12 cellular contexts compared by ENCODE assay signal in genomic region chr3:149589332-149589731, GRCh38.
A peak's percentile ranks its signal among the peaks of the same experiment; 100 is the strongest.
DNase-seq lines count a peak whose midpoint lies in the region; ATAC-seq and TF ChIP-seq lines count a peak whose summit lies in the region.
"Had no signal": no experiment of that assay in that cellular context is flagged by ENCODE, and none has a peak within 500 bp of the region (broad histone marks: within the 10 kb centered on the region; RNA-seq: fewer than 3 reads in every experiment).

No MANE protein-coding gene starts in this region.

- TF ChIP-seq CTCF in HCT116 (IDR thresholded peaks at IDR 0.05 in 2 of 3, conservative IDR thresholded peaks at IDR 0.05 in 1 of 3; ENCODE audit: borderline replicate concordance in 1 of 3, insufficient read depth in 1 of 3, low read depth in 2 of 3, low read length in 2 of 3) = no peak
- no peak for TF ChIP-seq CTCF in RWPE1 (conservative IDR thresholded peaks at IDR 0.05; ENCODE audit: low read depth)
- TF ChIP-seq CTCF in fibroblast of lung (conservative IDR thresholded peaks at IDR 0.05 in 1 of 2, IDR thresholded peaks at IDR 0.05 in 1 of 2; ENCODE audit: low read depth in 1 of 2, low read length in 2 of 2) = no peak
- no peak for TF ChIP-seq CTCF in sigmoid colon (IDR thresholded peaks at IDR 0.05)

- H3K9ac ChIP-seq in HCT116 (ENCODE audit: low read length) = no peak overlapping the region
- no peak overlapping the region for H3K9ac ChIP-seq in fibroblast of lung (ENCODE audit: insufficient read depth, low read length)

- WGBS in sigmoid colon, 2 donors = 55 to 57% methylated on average over 4 of the region's 4 CpGs

- intact Hi-C loops in HCT116 (cut with micrococcal nuclease) (no loop called here), sigmoid colon (cut with DNase I) (no loop called here)
- intact Hi-C loops in activated T-helper 1 cell treated with anti-CD3 and anti-CD28 coated beads, Interleukin-12 subunit alpha, Interleukin-12 subunit beta, Interleukin-2, Interleukin-4 antibody, amounts not matched to agents 30 ng/mL and 10 ng/mL and 1 ng/mL, durations not matched to agents 14 hours and 24 hours and 36 hours (cut with micrococcal nuclease) = no loop called here

- TF ChIP-seq RAD21 in HCT116 (IDR thresholded peaks at IDR 0.05; ENCODE audit: low read depth) = no peak

- H3K27ac ChIP-seq in HCT116 (ENCODE audit: low read depth, low read length) (no peak overlapping the region), RWPE1 (peak overlapping the region; percentile 58; the same call in 1 of the 2 replicates), fibroblast of lung (ENCODE audit: insufficient read depth, low read length) (peak overlapping the region; percentile 33), sigmoid colon (peak overlapping the region in 3 of 4 donors; percentile 17 to 44 (median 38))
- H3K27ac ChIP-seq: tibial artery had no signal

- DNase-seq in HCT116 (ENCODE audit: low read depth, low spot score) (no peak), RWPE1 (ENCODE audit: low spot score) (peak; percentile 39), fibroblast of lung (ENCODE audit: low read depth in 2 of 2) (peak; percentile 84 to 87), sigmoid colon (no peak), cerebellar cortex (ENCODE audit: low spot score) (no peak)
- no peak for DNase-seq in activated T-helper 1 cell treated with anti-CD3 and anti-CD28 coated beads, Interleukin-12 subunit alpha, Interleukin-12 subunit beta, Interleukin-2, Interleukin-4 antibody, amounts not matched to agents 30 ng/mL and 10 ng/mL and 1 ng/mL, durations not matched to agents 14 hours and 24 hours and 36 hours (ENCODE audit: low spot score)
- DNase-seq: activated CD4-positive, alpha-beta T cell treated with anti-CD3 and anti-CD28 coated beads, Interleukin-2, amount 50 U/mL, for 1 hour; effector CD8-positive, alpha-beta T cell; NCI-H1930; Peyer's patch; tibial artery had no signal

- H3K4me1 ChIP-seq in HCT116 (ENCODE audit: control insufficient read depth in 1 of 2, insufficient read depth in 2 of 2, low read length in 2 of 2) = peaks cover 54 to 55% of the 10 kb centered on the region in 2 experiments
- H3K4me1 ChIP-seq in fibroblast of lung (ENCODE audit: control insufficient read depth, extremely low read depth, insufficient read depth, low read length) = peaks cover 16% of the 10 kb centered on the region
- peaks cover 0 to 84% (median 62%) of the 10 kb centered on the region in 4 donors for H3K4me1 ChIP-seq in sigmoid colon

- BruUV-seq in HCT116 (replicated peaks; lab: Mats Ljungman, UMichigan) = no TSS peak

- H3K9me3 ChIP-seq in HCT116 (ENCODE audit: control insufficient read depth in 1 of 2, insufficient read depth in 1 of 2, low read depth in 1 of 2, low read length in 2 of 2) = no peaks in the 10 kb centered on the region
- H3K9me3 ChIP-seq in fibroblast of lung (ENCODE audit: control insufficient read depth, insufficient read depth, low read depth, low read length) = no peaks in the 10 kb centered on the region
- H3K9me3 ChIP-seq in sigmoid colon = no peaks in the 10 kb centered on the region
- H3K9me3 ChIP-seq: Peyer's patch, tibial artery had no signal

- H2AFZ ChIP-seq in HCT116 (ENCODE audit: low read depth, low read length, poor library complexity, severe bottlenecking) (no peak overlapping the region), fibroblast of lung (ENCODE audit: low read length) (no peak overlapping the region)

- H3K9me2 ChIP-seq in HCT116 (ENCODE audit: insufficient read depth) = no peaks in the 10 kb centered on the region

- no peaks in the 10 kb centered on the region for H3K9me3 Mint-ChIP-seq in activated T-helper 1 cell treated with anti-CD3 and anti-CD28 coated beads, Interleukin-12 subunit alpha, Interleukin-12 subunit beta, Interleukin-2, Interleukin-4 antibody, amounts not matched to agents 30 ng/mL and 10 ng/mL and 1 ng/mL, durations not matched to agents 14 hours and 24 hours and 36 hours

- no peaks in the 10 kb centered on the region for H3K27me3 ChIP-seq in HCT116 (ENCODE audit: insufficient read depth, low read length)
- no peaks in the 10 kb centered on the region for H3K27me3 ChIP-seq in fibroblast of lung (ENCODE audit: control insufficient read depth, insufficient read depth, low read length)
- H3K27me3 ChIP-seq in sigmoid colon = no peaks in the 10 kb centered on the region
- H3K27me3 ChIP-seq: Peyer's patch, tibial artery had no signal

- H4K20me1 ChIP-seq in HCT116 (ENCODE audit: insufficient read depth) (no peaks in the 10 kb centered on the region), fibroblast of lung (ENCODE audit: control insufficient read depth, extremely low read depth, insufficient read depth, low read length) (no peaks in the 10 kb centered on the region)

- H3K79me2 ChIP-seq in HCT116 (ENCODE audit: insufficient read depth, low read length) (peaks cover 41% of the 10 kb centered on the region), fibroblast of lung (ENCODE audit: control insufficient read depth, insufficient read depth, low read length) (peaks cover 52% of the 10 kb centered on the region)

- RAD21 ChIA-PET in HCT116 (lab: Charles Lee; ENCODE audit: low non-redundant PET in 1 of 2, low total read pairs in 2 of 2, uncharacterized antibody in 2 of 2, unreplicated experiment in 2 of 2) = no interaction called here

- H3K4me3 Mint-ChIP-seq in activated T-helper 1 cell treated with anti-CD3 and anti-CD28 coated beads, Interleukin-12 subunit alpha, Interleukin-12 subunit beta, Interleukin-2, Interleukin-4 antibody, amounts not matched to agents 30 ng/mL and 10 ng/mL and 1 ng/mL, durations not matched to agents 14 hours and 24 hours and 36 hours = no peak overlapping the region

- no peak overlapping the region for H3K27ac Mint-ChIP-seq in activated T-helper 1 cell treated with anti-CD3 and anti-CD28 coated beads, Interleukin-12 subunit alpha, Interleukin-12 subunit beta, Interleukin-2, Interleukin-4 antibody, amounts not matched to agents 30 ng/mL and 10 ng/mL and 1 ng/mL, durations not matched to agents 14 hours and 24 hours and 36 hours

- no peaks in the 10 kb centered on the region for H3K36me3 Mint-ChIP-seq in activated T-helper 1 cell treated with anti-CD3 and anti-CD28 coated beads, Interleukin-12 subunit alpha, Interleukin-12 subunit beta, Interleukin-2, Interleukin-4 antibody, amounts not matched to agents 30 ng/mL and 10 ng/mL and 1 ng/mL, durations not matched to agents 14 hours and 24 hours and 36 hours (ENCODE audit: low read depth)

- CTCF ChIA-PET in HCT116 (lab: Charles Lee) (interaction anchor here (1.5 kb wide), 1 partner anchor 13 kb away, joined by 3 read pairs; no protein-coding TSS in a partner anchor), RWPE1 (lab: Yijun Ruan, JAX) (interaction anchor here (1.0 kb wide), 1 partner anchor 21 kb away, joined by 3 read pairs; no protein-coding TSS in a partner anchor)

- no peak for TF ChIP-seq EP300 in sigmoid colon (IDR thresholded peaks at IDR 0.05)

- no peaks in the 10 kb centered on the region for H3K4me1 Mint-ChIP-seq in activated T-helper 1 cell treated with anti-CD3 and anti-CD28 coated beads, Interleukin-12 subunit alpha, Interleukin-12 subunit beta, Interleukin-2, Interleukin-4 antibody, amounts not matched to agents 30 ng/mL and 10 ng/mL and 1 ng/mL, durations not matched to agents 14 hours and 24 hours and 36 hours (ENCODE audit: low read depth)

- ATAC-seq in HCT116 = no peak
- no peak for ATAC-seq in HG03342 (IDR thresholded peaks at IDR 0.05; ENCODE audit: unreplicated experiment)

- TF ChIP-seq POLR2A in HCT116 (IDR thresholded peaks at IDR 0.05; ENCODE audit: borderline replicate concordance, extremely low read depth, insufficient read depth, insufficient read length) (no peak), sigmoid colon (IDR thresholded peaks at IDR 0.05) (no peak)

- H3K4me2 ChIP-seq in HCT116 (ENCODE audit: low read length) (no peak overlapping the region), fibroblast of lung (ENCODE audit: extremely low read depth, insufficient read depth, low read length) (peak overlapping the region; percentile 62)

- POLR2A ChIA-PET in HCT116 (lab: Charles Lee) (interaction anchor here (1.0 to 1.1 kb wide), 2 partner anchors 9 to 13 kb away, joined by 3 to 5 read pairs; no protein-coding TSS in a partner anchor), RWPE1 (lab: Yijun Ruan, JAX; ENCODE audit: low non-redundant PET) (no interaction called here)

- peaks cover 27% of the 10 kb centered on the region for H3K27me3 Mint-ChIP-seq in activated T-helper 1 cell treated with anti-CD3 and anti-CD28 coated beads, Interleukin-12 subunit alpha, Interleukin-12 subunit beta, Interleukin-2, Interleukin-4 antibody, amounts not matched to agents 30 ng/mL and 10 ng/mL and 1 ng/mL, durations not matched to agents 14 hours and 24 hours and 36 hours (ENCODE audit: insufficient read depth)

- no peaks in the 10 kb centered on the region for H3K36me3 ChIP-seq in HCT116 (ENCODE audit: control insufficient read depth in 1 of 2, insufficient read depth in 2 of 2, low read length in 2 of 2)
- H3K36me3 ChIP-seq in fibroblast of lung (ENCODE audit: control insufficient read depth, insufficient read depth, low read length) = no peaks in the 10 kb centered on the region
- no peaks in the 10 kb centered on the region for H3K36me3 ChIP-seq in sigmoid colon
- H3K36me3 ChIP-seq: Peyer's patch, tibial artery had no signal

- H3K4me3 ChIP-seq in HCT116 (replicated peaks in 1 of 2; ENCODE audit: low read depth in 1 of 2, low read length in 2 of 2) (no peak overlapping the region), fibroblast of lung (replicated peaks in 1 of 4; ENCODE audit: control extremely low read depth in 1 of 4, insufficient read depth in 1 of 4, low read depth in 3 of 4, low read length in 4 of 4) (no peak overlapping the region), sigmoid colon (no peak overlapping the region)
- H3K4me3 ChIP-seq: Peyer's patch, tibial artery had no signal

TF ChIP-seq in HCT116, 20 proteins besides CTCF, POLR2A, EP300 and RAD21:
- TF ChIP-seq CEBPB (IDR thresholded peaks at IDR 0.05; ENCODE audit: low read depth) (peak; percentile 74), SP1 (IDR thresholded peaks at IDR 0.05; ENCODE audit: low read depth) (no peak)

Comparison
In these comparisons a context has a peak if more than half of its experiments do, and no peak if none do; other contexts are left out.
1. DNase-seq: peak in RWPE1 (single experiment) and fibroblast of lung (2 of 2); none in HCT116 (single experiment), sigmoid colon (single experiment), cerebellar cortex (single experiment) and activated T-helper 1 cell treated with anti-CD3 and anti-CD28 coated beads, Interleukin-12 subunit alpha, Interleukin-12 subunit beta, Interleukin-2, Interleukin-4 antibody, amounts not matched to agents 30 ng/mL and 10 ng/mL and 1 ng/mL, durations not matched to agents 14 hours and 24 hours and 36 hours (single experiment).